8 cellular contexts compared by ENCODE assay signal in the genomic region with DNA sequence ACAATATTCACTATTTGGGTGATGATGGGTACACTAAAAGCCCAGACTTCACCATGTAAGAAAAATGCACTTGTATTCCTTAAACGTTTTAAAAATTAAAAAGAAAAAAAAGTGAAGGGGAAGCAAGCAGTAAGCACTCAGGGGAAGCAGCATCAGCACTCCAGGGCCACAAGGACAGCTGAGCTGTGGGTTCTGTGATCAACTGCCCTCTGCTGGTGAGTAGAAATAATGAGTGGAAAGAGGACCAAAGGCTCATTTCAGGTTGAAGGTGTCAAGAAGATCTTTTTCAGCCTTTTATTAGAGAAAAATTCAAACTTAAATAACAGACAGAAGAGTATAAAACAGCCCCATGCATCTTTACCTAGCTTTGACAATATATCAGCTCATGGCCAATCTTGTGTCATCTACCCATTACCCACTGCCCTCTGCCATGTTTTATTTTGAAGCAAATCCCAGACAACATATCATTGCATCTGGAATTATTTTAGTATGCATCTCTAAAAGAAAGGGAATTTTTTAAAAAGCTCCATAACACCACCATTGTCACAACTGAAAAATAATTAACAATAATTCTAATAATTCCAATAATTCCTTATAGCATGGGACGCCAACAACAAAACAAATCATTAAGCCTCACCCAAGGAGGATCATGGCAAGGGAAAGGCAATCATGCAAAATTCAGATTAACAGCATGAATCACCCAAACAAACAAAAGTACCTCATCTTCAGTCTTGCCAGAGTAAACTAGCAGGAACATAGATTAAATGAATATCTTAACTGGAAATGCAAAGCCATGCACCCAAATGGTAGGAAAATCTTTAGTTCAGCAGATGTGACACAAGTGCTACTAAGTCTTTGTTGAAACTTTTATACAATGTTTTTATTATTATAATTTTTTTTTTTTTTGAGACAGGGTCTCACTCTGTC. TPM values are rescaled to one million over a fixed set of nuclear protein-coding genes. Genes with fewer than 3 reads are reported as not detected.
DNase-seq lines count a peak whose midpoint lies in the region; ATAC-seq and TF ChIP-seq lines count a peak whose summit lies in the region.

No MANE protein-coding gene starts in this region.

- peaks cover 11% of the 10 kb centered on the region for H3K9me3 Mint-ChIP-seq in activated naive CD8-positive, alpha-beta T cell treated with anti-CD3 and anti-CD28 coated beads, Interleukin-2, amount 10 ng/mL, durations not matched to agents 7 days and 5 days

- H3K36me3 ChIP-seq in A673 (ENCODE audit: insufficient read depth, low read length, poor library complexity, severe bottlenecking) (no peaks in the 10 kb centered on the region), GM06990 (ENCODE audit: control insufficient read depth, insufficient read depth, low read length) (peaks cover 6% of the 10 kb centered on the region)

- peak; percentile 67 for DNase-seq in A673 (ENCODE audit: low spot score)
- DNase-seq in GM06990 (ENCODE audit: extremely low read depth, insufficient read length) = no peak
- peak; percentile 71 for DNase-seq in OCI-M1 (lab: John Stamatoyannopoulos, UW)
- no peak for DNase-seq in activated naive CD8-positive, alpha-beta T cell treated with anti-CD3 and anti-CD28 coated beads, Interleukin-2, amount 10 ng/mL, durations not matched to agents 7 days and 5 days
- DNase-seq in left cardiac atrium = peak; percentile 34
- DNase-seq in sciatic nerve (ENCODE audit: low spot score) = no peak

- ATAC-seq in HG03378 (IDR thresholded peaks at IDR 0.05; ENCODE audit: unreplicated experiment) (peak; percentile 55), left cardiac atrium (peak; percentile 50 to 78), sciatic nerve (peak; percentile 82), GM21528 (IDR thresholded peaks at IDR 0.05; ENCODE audit: low FRiP score, unreplicated experiment) (no peak)
- peak; percentile 88 for ATAC-seq in activated naive CD8-positive, alpha-beta T cell treated with anti-CD3 and anti-CD28 coated beads, Interleukin-2, amount 10 ng/mL, durations not matched to agents 7 days and 5 days (ENCODE audit: low read depth)

- H3K27me3 ChIP-seq in A673 (replicated peaks; ENCODE audit: insufficient read depth, low read depth, low read length, poor library complexity) (no peaks in the 10 kb centered on the region), GM06990 (replicated peaks; ENCODE audit: control insufficient read depth, insufficient read depth, low read length) (no peaks in the 10 kb centered on the region)

- H3K27ac ChIP-seq in A673 (ENCODE audit: low read depth, low read length, poor library complexity, severe bottlenecking) = no peak overlapping the region

- no peaks in the 10 kb centered on the region for H3K9me3 ChIP-seq in A673 (ENCODE audit: low read depth, low read length, poor library complexity, severe bottlenecking)

- no peak overlapping the region for H3K4me3 ChIP-seq in A673 (ENCODE audit: low read depth, low read length, poor library complexity, severe bottlenecking)
- no peak overlapping the region for H3K4me3 ChIP-seq in GM06990 (replicated peaks; ENCODE audit: low read depth, low read length)

- peaks cover 51% of the 10 kb centered on the region for H3K36me3 Mint-ChIP-seq in activated naive CD8-positive, alpha-beta T cell treated with anti-CD3 and anti-CD28 coated beads, Interleukin-2, amount 10 ng/mL, durations not matched to agents 7 days and 5 days

- H3K27ac Mint-ChIP-seq in activated naive CD8-positive, alpha-beta T cell treated with anti-CD3 and anti-CD28 coated beads, Interleukin-2, amount 10 ng/mL, durations not matched to agents 7 days and 5 days = no peak overlapping the region

- CTCF ChIA-PET in A673 (lab: Charles Lee) = interaction anchor here (0.6 to 1.0 kb wide), 5 partner anchors 19 to 447 kb away, joined by 3 to 7 read pairs (median 4); no protein-coding TSS in a partner anchor

- H3K4me1 Mint-ChIP-seq in activated naive CD8-positive, alpha-beta T cell treated with anti-CD3 and anti-CD28 coated beads, Interleukin-2, amount 10 ng/mL, durations not matched to agents 7 days and 5 days = peaks cover 11% of the 10 kb centered on the region

- BruUV-seq in A673 (replicated peaks; lab: Mats Ljungman, UMichigan) = no TSS peak

- POLR2A ChIA-PET in A673 (lab: Charles Lee; ENCODE audit: low non-redundant PET) = no interaction called here
- POLR2A ChIA-PET in activated naive CD8-positive, alpha-beta T cell treated with anti-CD3 and anti-CD28 coated beads, Interleukin-2, amount 10 ng/mL, durations not matched to agents 7 days and 5 days (lab: Charles Lee) = interaction anchor here (0.6 kb wide), 1 partner anchor 123 kb away, joined by 3 read pairs; no protein-coding TSS in a partner anchor

- H3K4me3 Mint-ChIP-seq in activated naive CD8-positive, alpha-beta T cell treated with anti-CD3 and anti-CD28 coated beads, Interleukin-2, amount 10 ng/mL, durations not matched to agents 7 days and 5 days = no peak overlapping the region

- H3K27me3 Mint-ChIP-seq in activated naive CD8-positive, alpha-beta T cell treated with anti-CD3 and anti-CD28 coated beads, Interleukin-2, amount 10 ng/mL, durations not matched to agents 7 days and 5 days = no peaks in the 10 kb centered on the region

- H3K4me1 ChIP-seq in A673 (ENCODE audit: insufficient read depth, low read length, poor library complexity, severe bottlenecking) = no peaks in the 10 kb centered on the region

- peak; percentile 82 for TF ChIP-seq CTCF in A673 (conservative IDR thresholded peaks at IDR 0.05; ENCODE audit: low read depth, low read length)
- TF ChIP-seq CTCF in GM06990 (IDR thresholded peaks at IDR 0.05; ENCODE audit: insufficient read depth, low read length, poor library complexity, severe bottlenecking) = peak; percentile 79

- intact Hi-C loops in A673 (cut with micrococcal nuclease; ENCODE audit: unreplicated experiment) (loop anchor here (2.0 to 5.0 kb wide), 2 partner anchors 147 to 425 kb away; no protein-coding TSS in a partner anchor), left cardiac atrium (cut with DNase I) (loop anchor here (2.0 to 10.0 kb wide), 4 partner anchors 139 to 427 kb away; no protein-coding TSS in a partner anchor), sciatic nerve (cut with DNase I) (loop anchor here (10.0 kb wide), 1 partner anchor 149 kb away; no protein-coding TSS in a partner anchor)

RNA-seq across cellular contexts. Expression of a gene that starts 42.4 kb away (rescaled TPM):
- total RNA-seq in A673 (2021) = 25.3 and 28.5 TPM in 2 replicates
- 10 to 100 TPM; 22.6 to 28.7 TPM for total RNA-seq in activated naive CD8-positive, alpha-beta T cell treated with anti-CD3 and anti-CD28 coated beads, Interleukin-2, amount 10 ng/mL, durations not matched to agents 7 days and 5 days
- 10 to 100 TPM in 1 of 2 donors, 1 to 10 TPM in 1; 9.4 to 10.4 TPM for total RNA-seq in left cardiac atrium
- 30.6 TPM for total RNA-seq in sciatic nerve

Comparison
In these comparisons a context has a peak if more than half of its experiments do, and no peak if none do; other contexts are left out.
1. DNase-seq: peak in A673 (single experiment), OCI-M1 (single experiment) and left cardiac atrium (single experiment); none in GM06990 (single experiment), activated naive CD8-positive, alpha-beta T cell treated with anti-CD3 and anti-CD28 coated beads, Interleukin-2, amount 10 ng/mL, durations not matched to agents 7 days and 5 days (single experiment) and sciatic nerve (single experiment).